Comparison of ENCODE assay signal across 14 cellular contexts in genomic region chr18:79466591-79466990, GRCh38.
DNase-seq lines count a peak whose midpoint lies in the region; ATAC-seq and TF ChIP-seq lines count a peak whose summit lies in the region.
"Had no signal": no experiment of that assay in that cellular context is flagged by ENCODE, and none has a peak within 500 bp of the region (broad histone marks: within the 10 kb centered on the region; RNA-seq: fewer than 3 reads in every experiment).

No MANE protein-coding gene starts in this region.

- H3K4me3 ChIP-seq in IMR-90 (ENCODE audit: insufficient read depth, low read depth, low read length), result no peak overlapping the region
- H3K4me3 ChIP-seq in naive thymus-derived CD4-positive, alpha-beta T cell (ENCODE audit: low read length), result no peak overlapping the region

- H2BK5ac ChIP-seq in IMR-90 (ENCODE audit: low read depth, low read length, poor library complexity, severe bottlenecking), result no peak overlapping the region

- H4K5ac ChIP-seq in IMR-90 (ENCODE audit: low read depth, low read length), result no peak overlapping the region

- H3K4me1 Mint-ChIP-seq in naive thymus-derived CD4-positive, alpha-beta T cell, result peaks cover 4 to 26% (median 8%) of the 10 kb centered on the region in 7 donors
- H3K4me1 Mint-ChIP-seq: activated CD8-positive, alpha-beta memory T cell treated with anti-CD3 and anti-CD28 coated beads, Interleukin-2, amount 10 ng/mL, durations not matched to agents 7 days and 5 days had no signal

- H3K9ac ChIP-seq in IMR-90 (ENCODE audit: low read depth, low read length), result no peak overlapping the region

- CTCF ChIA-PET in IMR-90 (lab: Yijun Ruan, JAX), result interaction anchor here (1.1 kb wide), 1 partner anchor 82 kb away, joined by 3 read pairs; no protein-coding TSS in a partner anchor
- CTCF ChIA-PET in naive thymus-derived CD4-positive, alpha-beta T cell (lab: Charles Lee), result no interaction called here

- TF ChIP-seq CTCF in IMR-90 (conservative IDR thresholded peaks at IDR 0.05; ENCODE audit: low read depth, low read length), result no peak

- WGBS in IMR-90 (ENCODE audit: extremely low coverage in 2 of 2, insufficient read length in 1 of 2), 2 experiments, result 89% methylated on average over 8 of the region's 16 CpGs; no CpG with 5 or more reads in 1 of the 2 experiments

- no peak overlapping the region for H3K27ac ChIP-seq in IMR-90 (ENCODE audit: insufficient read depth, low read length)
- no peak overlapping the region for H3K27ac ChIP-seq in naive thymus-derived CD4-positive, alpha-beta T cell (ENCODE audit: low read depth, low read length)

- peaks cover 0 to 26% (median 3%) of the 10 kb centered on the region in 5 donors for H3K36me3 Mint-ChIP-seq in naive thymus-derived CD4-positive, alpha-beta T cell
- H3K36me3 Mint-ChIP-seq: activated CD8-positive, alpha-beta memory T cell treated with anti-CD3 and anti-CD28 coated beads, Interleukin-2, amount 10 ng/mL, durations not matched to agents 7 days and 5 days had no signal

- dilution Hi-C loops in IMR-90 (cut with HindIII; ENCODE audit: low sequenced_read_pairs, unreplicated experiment), result no loop called here

- H4K91ac ChIP-seq in IMR-90 (ENCODE audit: insufficient read depth, low read depth, low read length), result no peak overlapping the region

- no peaks in the 10 kb centered on the region for H3K9me3 ChIP-seq in IMR-90 (ENCODE audit: control insufficient read depth, insufficient read depth, low read length)
- H3K9me3 ChIP-seq in naive thymus-derived CD4-positive, alpha-beta T cell (ENCODE audit: control insufficient read depth in 2 of 3, low read length in 3 of 3), result no peaks in the 10 kb centered on the region

- no peaks in the 10 kb centered on the region for H3K4me1 ChIP-seq in IMR-90 (ENCODE audit: control insufficient read depth, insufficient read depth, low read length)
- H3K4me1 ChIP-seq in naive thymus-derived CD4-positive, alpha-beta T cell (ENCODE audit: control insufficient read depth in 2 of 2, insufficient read depth in 2 of 2, low read length in 2 of 2), result no peaks in the 10 kb centered on the region

- peak overlapping the region; percentile 67 for H2AK9ac ChIP-seq in IMR-90 (replicated peaks; ENCODE audit: low read depth, low read length, poor library complexity)

- peak; percentile 48 for ATAC-seq in GM18861 (IDR thresholded peaks at IDR 0.05; ENCODE audit: unreplicated experiment)
- peak; percentile 38 for ATAC-seq in GM21619 (IDR thresholded peaks at IDR 0.05; ENCODE audit: unreplicated experiment)
- no peak for ATAC-seq in IMR-90 (ENCODE audit: low read depth)
- ATAC-seq in naive thymus-derived CD4-positive, alpha-beta T cell, result peak; percentile 20
- ATAC-seq in HG02623 (IDR thresholded peaks at IDR 0.05; ENCODE audit: unreplicated experiment), result no peak
- ATAC-seq: activated CD8-positive, alpha-beta memory T cell treated with anti-CD3 and anti-CD28 coated beads, Interleukin-2, amount 10 ng/mL, durations not matched to agents 7 days and 5 days had no signal

- no peak overlapping the region for H2BK20ac ChIP-seq in IMR-90 (ENCODE audit: low read depth, low read length)

- H3K79me1 ChIP-seq in IMR-90 (ENCODE audit: low read depth in 1 of 2, low read length in 2 of 2), result no peaks in the 10 kb centered on the region

- no peak overlapping the region for H2BK120ac ChIP-seq in IMR-90 (ENCODE audit: low read depth, low read length)

- no peaks in the 10 kb centered on the region for H3K9me3 Mint-ChIP-seq in naive thymus-derived CD4-positive, alpha-beta T cell

- no peaks in the 10 kb centered on the region for H3K27me3 ChIP-seq in IMR-90 (ENCODE audit: control insufficient read depth, insufficient read depth, low read length)
- no peaks in the 10 kb centered on the region for H3K27me3 ChIP-seq in naive thymus-derived CD4-positive, alpha-beta T cell (ENCODE audit: control insufficient read depth in 2 of 2, insufficient read depth in 2 of 2, low read length in 2 of 2)

- H4K8ac ChIP-seq in IMR-90 (ENCODE audit: low read depth in 2 of 2, low read length in 2 of 2), result no peak overlapping the region

- H2AFZ ChIP-seq in IMR-90 (replicated peaks; ENCODE audit: low read length, poor library complexity), result no peak overlapping the region

- no peak for DNase-seq in IMR-90
- no peak for DNase-seq in naive thymus-derived CD4-positive, alpha-beta T cell
- no peak for DNase-seq in stimulated activated CD4-positive, alpha-beta T cell treated with anti-CD3 and anti-CD28 coated beads, Interleukin-4, amount 100 ng/mL, for 4 hours
- no peak for DNase-seq in NK-92 (lab: John Stamatoyannopoulos, UW; ENCODE audit: unreplicated experiment)
- DNase-seq in DMS 273 treated with DMSO at 0.1 percent for 48 hours (lab: John Stamatoyannopoulos, UW), result no peak
- DNase-seq: activated CD8-positive, alpha-beta memory T cell treated with anti-CD3 and anti-CD28 coated beads, Interleukin-2, amount 10 ng/mL, durations not matched to agents 7 days and 5 days; DMS79 treated with DMSO at 0.1 percent for 48 hours; dorsolateral prefrontal cortex; stimulated activated CD4-positive, alpha-beta T cell treated with anti-CD3 and anti-CD28 coated beads, Interleukin-4, amount 100 ng/mL, for 1 hour; T-helper 2 cell; trophoblast cell had no signal

- peak overlapping the region in 5 of 9 donors; percentile 24 to 73 (median 32) for H3K27ac Mint-ChIP-seq in naive thymus-derived CD4-positive, alpha-beta T cell
- H3K27ac Mint-ChIP-seq: activated CD8-positive, alpha-beta memory T cell treated with anti-CD3 and anti-CD28 coated beads, Interleukin-2, amount 10 ng/mL, durations not matched to agents 7 days and 5 days had no signal

- no peaks in the 10 kb centered on the region for H3K9me1 ChIP-seq in IMR-90 (ENCODE audit: insufficient read depth, low read length)

- H2BK15ac ChIP-seq in IMR-90 (ENCODE audit: low read depth, low read length), result no peak overlapping the region

- peaks cover 5% of the 10 kb centered on the region; the same call in 1 of the 2 replicates for H3K36me3 ChIP-seq in IMR-90 (ENCODE audit: control insufficient read depth, insufficient read depth, low read length)
- peaks cover 0 to 90% (median 17%) of the 10 kb centered on the region in 3 experiments for H3K36me3 ChIP-seq in naive thymus-derived CD4-positive, alpha-beta T cell (ENCODE audit: control insufficient read depth in 2 of 3, insufficient read depth in 3 of 3, low read length in 3 of 3)

- H3K56ac ChIP-seq in IMR-90 (ENCODE audit: extremely low read depth, insufficient read depth, low read length), result no peak overlapping the region

- POLR2A ChIA-PET in IMR-90 (lab: Charles Lee; ENCODE audit: unreplicated experiment), result no interaction called here
- POLR2A ChIA-PET in naive thymus-derived CD4-positive, alpha-beta T cell (lab: Charles Lee), result no interaction called here

- H2AK5ac ChIP-seq in IMR-90 (ENCODE audit: low read depth, low read length), result no peak overlapping the region

- H3K18ac ChIP-seq in IMR-90 (ENCODE audit: low read depth, low read length), result no peak overlapping the region

- no peak for TF ChIP-seq POLR2A in IMR-90 (IDR thresholded peaks at IDR 0.05; ENCODE audit: low read depth, low read length)

- H3K27me3 Mint-ChIP-seq in naive thymus-derived CD4-positive, alpha-beta T cell, result no peaks in the 10 kb centered on the region
- H3K27me3 Mint-ChIP-seq: activated CD8-positive, alpha-beta memory T cell treated with anti-CD3 and anti-CD28 coated beads, Interleukin-2, amount 10 ng/mL, durations not matched to agents 7 days and 5 days had no signal

- no TSS peak for BruUV-seq in IMR-90 (replicated peaks; lab: Mats Ljungman, UMichigan)

- in situ Hi-C loops in IMR-90 (cut with MboI; ENCODE audit: low sequenced_read_pairs), result no loop called here

- H3K14ac ChIP-seq in IMR-90 (replicated peaks; ENCODE audit: low read depth, low read length), result no peak overlapping the region

- no peak overlapping the region for H3K23ac ChIP-seq in IMR-90 (ENCODE audit: low read depth, low read length)

- TF ChIP-seq RAD21 in IMR-90 (IDR thresholded peaks at IDR 0.05; ENCODE audit: low read length), result no peak

- peak overlapping the region in 1 of 10 donors; percentile 20 for H3K4me3 Mint-ChIP-seq in naive thymus-derived CD4-positive, alpha-beta T cell
- H3K4me3 Mint-ChIP-seq: activated CD8-positive, alpha-beta memory T cell treated with anti-CD3 and anti-CD28 coated beads, Interleukin-2, amount 10 ng/mL, durations not matched to agents 7 days and 5 days had no signal

- intact Hi-C loops in IMR-90 (cut with micrococcal nuclease), result no loop called here
- intact Hi-C loops in naive thymus-derived CD4-positive, alpha-beta T cell (cut with micrococcal nuclease), result no loop called here

- no peaks in the 10 kb centered on the region for H4K20me1 ChIP-seq in IMR-90 (ENCODE audit: insufficient read depth, low read length)

- H3K4me2 ChIP-seq in IMR-90 (ENCODE audit: low read depth, low read length), result no peak overlapping the region

- H3K4ac ChIP-seq in IMR-90 (ENCODE audit: low read depth, low read length), result no peak overlapping the region

TF ChIP-seq in IMR-90, 13 proteins besides CTCF, POLR2A, EP300 and RAD21 (continues in another document):
- TF ChIP-seq SMC3 (IDR thresholded peaks at IDR 0.05; ENCODE audit: low read depth, low read length), result no peak
- no peak for TF ChIP-seq RFX5 (IDR thresholded peaks at IDR 0.05; ENCODE audit: low read depth, low read length)
- TF ChIP-seq, protein P1, sequence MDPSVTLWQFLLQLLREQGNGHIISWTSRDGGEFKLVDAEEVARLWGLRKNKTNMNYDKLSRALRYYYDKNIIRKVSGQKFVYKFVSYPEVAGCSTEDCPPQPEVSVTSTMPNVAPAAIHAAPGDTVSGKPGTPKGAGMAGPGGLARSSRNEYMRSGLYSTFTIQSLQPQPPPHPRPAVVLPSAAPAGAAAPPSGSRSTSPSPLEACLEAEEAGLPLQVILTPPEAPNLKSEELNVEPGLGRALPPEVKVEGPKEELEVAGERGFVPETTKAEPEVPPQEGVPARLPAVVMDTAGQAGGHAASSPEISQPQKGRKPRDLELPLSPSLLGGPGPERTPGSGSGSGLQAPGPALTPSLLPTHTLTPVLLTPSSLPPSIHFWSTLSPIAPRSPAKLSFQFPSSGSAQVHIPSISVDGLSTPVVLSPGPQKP (IDR thresholded peaks at IDR 0.05; ENCODE audit: borderline replicate concordance, low read depth, low read length), result no peak
- no peak for TF ChIP-seq CEBPB (IDR thresholded peaks at IDR 0.05; ENCODE audit: low read depth, low read length)
- no peak for TF ChIP-seq FOS (IDR thresholded peaks at IDR 0.05; ENCODE audit: low read depth, low read length)
- no peak for TF ChIP-seq CHD1 (IDR thresholded peaks at IDR 0.05; ENCODE audit: low read depth, low read length)
- TF ChIP-seq, protein P2, sequence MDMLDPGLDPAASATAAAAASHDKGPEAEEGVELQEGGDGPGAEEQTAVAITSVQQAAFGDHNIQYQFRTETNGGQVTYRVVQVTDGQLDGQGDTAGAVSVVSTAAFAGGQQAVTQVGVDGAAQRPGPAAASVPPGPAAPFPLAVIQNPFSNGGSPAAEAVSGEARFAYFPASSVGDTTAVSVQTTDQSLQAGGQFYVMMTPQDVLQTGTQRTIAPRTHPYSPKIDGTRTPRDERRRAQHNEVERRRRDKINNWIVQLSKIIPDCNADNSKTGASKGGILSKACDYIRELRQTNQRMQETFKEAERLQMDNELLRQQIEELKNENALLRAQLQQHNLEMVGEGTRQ (IDR thresholded peaks at IDR 0.05; ENCODE audit: low read depth, low read length), result no peak
- no peak for TF ChIP-seq MXI1 (IDR thresholded peaks at IDR 0.05; ENCODE audit: borderline replicate concordance, low read depth, low read length)
- no peak for TF ChIP-seq BHLHE40 (IDR thresholded peaks at IDR 0.05; ENCODE audit: low read depth, low read length)

Comparison
In these comparisons a context has a peak if more than half of its experiments do, and no peak if none do; other contexts are left out.
1. ATAC-seq: peak in GM18861 (single experiment), GM21619 (single experiment) and naive thymus-derived CD4-positive, alpha-beta T cell (single experiment); none in IMR-90 (single experiment) and HG02623 (single experiment).